Comparison of ENCODE assay signal across 18 cellular contexts in the genomic region with DNA sequence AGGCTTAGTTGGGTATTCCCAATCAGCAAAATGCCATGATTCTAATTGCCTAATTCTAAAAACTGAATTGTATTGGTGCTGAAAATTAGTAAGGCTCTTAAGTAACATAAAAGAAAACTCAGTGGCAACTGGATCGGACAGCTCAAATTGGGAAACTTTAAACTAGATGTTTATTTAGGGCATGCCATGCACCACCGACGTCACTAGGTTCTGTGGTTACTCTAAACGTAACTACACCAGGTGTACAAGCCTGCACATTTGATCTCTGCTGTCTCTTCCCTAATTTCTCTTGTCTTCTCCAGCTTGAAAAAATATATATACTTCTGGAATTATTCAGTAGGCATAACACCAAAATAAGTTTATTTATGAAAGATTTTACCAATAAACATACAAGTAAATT.
DNase-seq lines count a peak whose midpoint lies in the region; ATAC-seq and TF ChIP-seq lines count a peak whose summit lies in the region.
"Had no signal": no experiment of that assay in that cellular context is flagged by ENCODE, and none has a peak within 500 bp of the region (broad histone marks: within the 10 kb centered on the region; RNA-seq: fewer than 3 reads in every experiment).

No MANE protein-coding gene starts in this region.

- H3K4me3 ChIP-seq in endocrine pancreas (ENCODE audit: control insufficient read depth, insufficient read depth, low read length) (peak overlapping the region; percentile 82), right lobe of liver (peak overlapping the region; percentile 7 to 50 (median 44)), sigmoid colon (no peak overlapping the region), SJCRH30 (no peak overlapping the region)
- H3K4me3 ChIP-seq: GM23338 had no signal

- TF ChIP-seq CTCF in right lobe of liver (IDR thresholded peaks at IDR 0.05) (no peak), sigmoid colon (IDR thresholded peaks at IDR 0.05) (no peak)

- no peaks in the 10 kb centered on the region for H3K27me3 ChIP-seq in endocrine pancreas (ENCODE audit: control insufficient read depth, insufficient read depth, low read length)
- H3K27me3 ChIP-seq in right lobe of liver = no peaks in the 10 kb centered on the region
- no peaks in the 10 kb centered on the region for H3K27me3 ChIP-seq in sigmoid colon
- no peaks in the 10 kb centered on the region for H3K27me3 ChIP-seq in SJCRH30
- H3K27me3 ChIP-seq: BE2C had no signal

- WGBS in right lobe of liver (ENCODE audit: insufficient coverage, low coverage, low lambda C conversion rate, missing lambda C conversion rate) = 44% methylated on average over 4 of the region's 4 CpGs
- WGBS in sigmoid colon, 2 donors = 81 to 85% methylated on average over 4 of the region's 4 CpGs

- peak; percentile 69 to 87 (median 80) for ATAC-seq in right lobe of liver
- no peak for ATAC-seq in GM18907 (IDR thresholded peaks at IDR 0.05; ENCODE audit: unreplicated experiment)
- ATAC-seq: GM23338 had no signal

- no peaks in the 10 kb centered on the region for H3K36me3 ChIP-seq in endocrine pancreas (ENCODE audit: control insufficient read depth, insufficient read depth, low read length)
- H3K36me3 ChIP-seq in right lobe of liver = no peaks in the 10 kb centered on the region
- no peaks in the 10 kb centered on the region for H3K36me3 ChIP-seq in sigmoid colon
- no peaks in the 10 kb centered on the region for H3K36me3 ChIP-seq in SJCRH30
- H3K36me3 ChIP-seq: BE2C had no signal

- no peaks in the 10 kb centered on the region for H3K9me3 ChIP-seq in endocrine pancreas (ENCODE audit: control insufficient read depth, low read length)
- H3K9me3 ChIP-seq in right lobe of liver = no peaks in the 10 kb centered on the region
- H3K9me3 ChIP-seq in sigmoid colon = no peaks in the 10 kb centered on the region
- no peaks in the 10 kb centered on the region for H3K9me3 ChIP-seq in SJCRH30 (replicated peaks)
- H3K9me3 ChIP-seq: BE2C, Caco-2 had no signal

- DNase-seq in NCI-H146 (lab: John Stamatoyannopoulos, UW) (peak; percentile 8), NCI-H146 treated with DMSO at 0.1 percent for 48 hours (lab: John Stamatoyannopoulos, UW; ENCODE audit: unreplicated experiment) (no peak), NCI-H69 (lab: John Stamatoyannopoulos, UW) (peak; percentile 53), right lobe of liver (peak; percentile 28 to 66 (median 53)), sigmoid colon (no peak), SJCRH30 (no peak)
- DNase-seq: ACHN; BE2C; C1 segment of cervical spinal cord; Caco-2; CD4-positive, CD25-positive, alpha-beta regulatory T cell; DMS79 treated with DMSO at 0.1 percent for 48 hours; GF-D8; HCEC 1CT; KG1 had no signal

- H3K4me1 ChIP-seq in endocrine pancreas (ENCODE audit: control insufficient read depth, insufficient read depth, low read length) = peaks cover 12% of the 10 kb centered on the region
- peaks cover 0 to 12% (median 0%) of the 10 kb centered on the region in 4 donors for H3K4me1 ChIP-seq in right lobe of liver
- H3K4me1 ChIP-seq in sigmoid colon = no peaks in the 10 kb centered on the region
- H3K4me1 ChIP-seq in SJCRH30 = no peaks in the 10 kb centered on the region
- H3K4me1 ChIP-seq: BE2C had no signal

- H3K27ac ChIP-seq in right lobe of liver = peak overlapping the region; percentile 67 to 89 (median 84)
- no peak overlapping the region for H3K27ac ChIP-seq in sigmoid colon
- no peak overlapping the region for H3K27ac ChIP-seq in SJCRH30

- no peak overlapping the region for H3K9ac ChIP-seq in endocrine pancreas (ENCODE audit: control insufficient read depth, insufficient read depth, low read length)

- TF ChIP-seq EP300 in sigmoid colon (IDR thresholded peaks at IDR 0.05) = no peak

- no peak for TF ChIP-seq POLR2A in right lobe of liver (IDR thresholded peaks at IDR 0.05)
- no peak for TF ChIP-seq POLR2A in sigmoid colon (IDR thresholded peaks at IDR 0.05)

- intact Hi-C loops in right lobe of liver (cut with DNase I) = no loop called here
- intact Hi-C loops in sigmoid colon (cut with DNase I) = no loop called here

Comparison
In these comparisons a context has a peak if more than half of its experiments do, and no peak if none do; other contexts are left out.
1. DNase-seq: peak in NCI-H146 (single experiment), NCI-H69 (single experiment) and right lobe of liver (3 of 3); none in NCI-H146 treated with DMSO at 0.1 percent for 48 hours (single experiment), sigmoid colon (single experiment) and SJCRH30 (0 of 2).
2. H3K4me3 ChIP-seq: peak in endocrine pancreas (single experiment) and right lobe of liver (3 of 3); none in sigmoid colon (0 of 4) and SJCRH30 (single experiment).
3. H3K27ac ChIP-seq: peak in right lobe of liver (3 of 3); none in sigmoid colon (0 of 4) and SJCRH30 (single experiment).